17 cellular contexts compared by ENCODE assay signal in genomic region chr1:90727917-90728655, GRCh38. TPM values are rescaled to one million over a fixed set of nuclear protein-coding genes. Genes with fewer than 3 reads are reported as not detected.
A peak's percentile ranks its signal among the peaks of the same experiment; 100 is the strongest.
DNase-seq lines count a peak whose midpoint lies in the region; ATAC-seq and TF ChIP-seq lines count a peak whose summit lies in the region.
"Had no signal": no experiment of that assay in that cellular context is flagged by ENCODE, and none has a peak within 500 bp of the region (broad histone marks: within the 10 kb centered on the region; RNA-seq: fewer than 3 reads in every experiment).

No MANE protein-coding gene starts in this region.

- H3K27me3 ChIP-seq in CD4-positive, alpha-beta memory T cell (ENCODE audit: insufficient read depth, low read length): peaks cover 92% of the 10 kb centered on the region
- peaks cover 0 to 78% of the 10 kb centered on the region in 2 donors for H3K27me3 ChIP-seq in Peyer's patch

- H3K36me3 ChIP-seq in CD4-positive, alpha-beta memory T cell (ENCODE audit: insufficient read depth, low read length): no peaks in the 10 kb centered on the region
- H3K36me3 ChIP-seq in Peyer's patch: no peaks in the 10 kb centered on the region
- H3K36me3 ChIP-seq: adrenal gland, neutrophil had no signal

- peaks cover 0 to 54% (median 33%) of the 10 kb centered on the region in 8 donors for H3K9me3 Mint-ChIP-seq in CD4-positive, alpha-beta memory T cell
- H3K9me3 Mint-ChIP-seq in activated T-helper 17 cell treated with anti-CD3 and anti-CD28 coated beads, Interleukin-2, amount 50 U/mL, for 72 hours: peaks cover 3% of the 10 kb centered on the region

- H3K36me3 Mint-ChIP-seq in CD4-positive, alpha-beta memory T cell: peaks cover 2 to 5% of the 10 kb centered on the region in 2 donors
- peaks cover 20% of the 10 kb centered on the region for H3K36me3 Mint-ChIP-seq in activated T-helper 17 cell treated with anti-CD3 and anti-CD28 coated beads, Interleukin-2, amount 50 U/mL, for 72 hours (ENCODE audit: low read depth)

- H3K27me3 Mint-ChIP-seq in CD4-positive, alpha-beta memory T cell: peaks cover 75% of the 10 kb centered on the region in 2 donors
- H3K27me3 Mint-ChIP-seq in activated T-helper 17 cell treated with anti-CD3 and anti-CD28 coated beads, Interleukin-2, amount 50 U/mL, for 72 hours: peaks cover 90% of the 10 kb centered on the region

- no peak for ATAC-seq in activated T-helper 17 cell treated with anti-CD3 and anti-CD28 coated beads, Interleukin-2, amount 50 U/mL, for 72 hours (replicated peaks)
- no peak for ATAC-seq in GM19455 (IDR thresholded peaks at IDR 0.05; ENCODE audit: unreplicated experiment)
- ATAC-seq: right cardiac atrium had no signal

- intact Hi-C loops in CD4-positive, alpha-beta memory T cell (cut with micrococcal nuclease): loop anchor here (2.0 to 10.0 kb wide), 2 partner anchors 17 to 107 kb away; no protein-coding TSS in a partner anchor

- CTCF ChIA-PET in CD4-positive, alpha-beta memory T cell (lab: Charles Lee; ENCODE audit: partially characterized antibody): interaction anchor here (0.7 kb wide), 1 partner anchor 9 kb away, joined by 3 read pairs; no protein-coding TSS in a partner anchor

- no peak for DNase-seq in CD4-positive, alpha-beta memory T cell
- DNase-seq in GM13977 (ENCODE audit: low spot score): peak; percentile 13
- no peak for DNase-seq in NCI-H2107 (lab: John Stamatoyannopoulos, UW)
- no peak for DNase-seq in Peyer's patch
- DNase-seq in kidney tubule cell (ENCODE audit: low spot score): no peak
- DNase-seq: activated B cell treated with CpG ODN at 0.5 μM for 24 hours; activated CD8-positive, alpha-beta memory T cell treated with anti-CD3 and anti-CD28 coated beads, Interleukin-2, amount 50 U/mL, for 48 hours; adrenal gland; NCI-H1930; NCI-H526 treated with DMSO at 0.1 percent for 48 hours; right cardiac atrium had no signal

- peaks cover 63% of the 10 kb centered on the region for H3K4me1 ChIP-seq in CD4-positive, alpha-beta memory T cell (ENCODE audit: insufficient read depth, low read length)
- H3K4me1 ChIP-seq in Peyer's patch: peaks cover 0 to 51% (median 5%) of the 10 kb centered on the region in 4 donors

- peak overlapping the region in 7 of 8 donors; percentile 21 to 75 (median 62) for H3K4me3 Mint-ChIP-seq in CD4-positive, alpha-beta memory T cell
- H3K4me3 Mint-ChIP-seq in activated T-helper 17 cell treated with anti-CD3 and anti-CD28 coated beads, Interleukin-2, amount 50 U/mL, for 72 hours: peak overlapping the region; percentile 32
- H3K4me3 Mint-ChIP-seq: activated B cell treated with CpG ODN at 0.5 μM for 24 hours had no signal

- TF ChIP-seq CTCF in GM13977 (IDR thresholded peaks at IDR 0.05; ENCODE audit: extremely low read depth, insufficient read depth, missing control alignments) (no peak), Peyer's patch (IDR thresholded peaks at IDR 0.05) (no peak)

- no peak for TF ChIP-seq POLR2A in Peyer's patch (IDR thresholded peaks at IDR 0.05)

- no peaks in the 10 kb centered on the region for H3K9me3 ChIP-seq in CD4-positive, alpha-beta memory T cell (ENCODE audit: control insufficient read depth in 1 of 2, low read length in 2 of 2)
- H3K9me3 ChIP-seq in iPS-18c (ENCODE audit: control insufficient read depth, insufficient read depth, low read length): no peaks in the 10 kb centered on the region
- H3K9me3 ChIP-seq in Peyer's patch: peaks cover 0 to 5% (median 0%) of the 10 kb centered on the region in 4 donors
- H3K9me3 ChIP-seq: adrenal gland, neutrophil had no signal

- H3K4me1 Mint-ChIP-seq in CD4-positive, alpha-beta memory T cell: peaks cover 30 to 65% (median 48%) of the 10 kb centered on the region in 4 donors
- H3K4me1 Mint-ChIP-seq in activated T-helper 17 cell treated with anti-CD3 and anti-CD28 coated beads, Interleukin-2, amount 50 U/mL, for 72 hours: peaks cover 24% of the 10 kb centered on the region

- H3K27ac ChIP-seq in CD4-positive, alpha-beta memory T cell (ENCODE audit: low read depth, low read length): no peak overlapping the region
- H3K27ac ChIP-seq in Peyer's patch: no peak overlapping the region
- H3K27ac ChIP-seq: adrenal gland, neutrophil had no signal

- POLR2A ChIA-PET in CD4-positive, alpha-beta memory T cell (lab: Charles Lee; ENCODE audit: partially characterized antibody): interaction anchor here (1.1 kb wide), 1 partner anchor 873 kb away, joined by 3 read pairs; no protein-coding TSS in a partner anchor

- H3K27ac Mint-ChIP-seq in CD4-positive, alpha-beta memory T cell: peak overlapping the region in 3 of 7 donors; percentile 43 to 75 (median 72)
- no peak overlapping the region for H3K27ac Mint-ChIP-seq in activated T-helper 17 cell treated with anti-CD3 and anti-CD28 coated beads, Interleukin-2, amount 50 U/mL, for 72 hours
- H3K27ac Mint-ChIP-seq: activated B cell treated with CpG ODN at 0.5 μM for 24 hours had no signal

- in situ Hi-C loops in GM13977 (cut with MboI; ENCODE audit: low pct_unique_long_range_greater_than_20kb, low sequenced_read_pairs, unreplicated experiment): loop anchor here (10.0 to 25.0 kb wide), 2 partner anchors 107 to 234 kb away; no protein-coding TSS in a partner anchor

- no peak overlapping the region for H3K4me3 ChIP-seq in CD4-positive, alpha-beta memory T cell (ENCODE audit: low read length in 2 of 2)
- H3K4me3 ChIP-seq in iPS-18c (ENCODE audit: insufficient read depth, low read depth, low read length) (peak overlapping the region; percentile 25; the same call in 1 of the 2 replicates), Peyer's patch (no peak overlapping the region)
- H3K4me3 ChIP-seq: adrenal gland had no signal

RNA-seq across cellular contexts. Expression of gene BARHL2, which starts 11.0 kb away (rescaled TPM):
- not detected for total RNA-seq in CD4-positive, alpha-beta memory T cell
- polyA plus RNA-seq in CD4-positive, alpha-beta memory T cell: not detected
- total RNA-seq in activated T-helper 17 cell treated with anti-CD3 and anti-CD28 coated beads, Interleukin-2, amount 50 U/mL, for 72 hours: not detected
- total RNA-seq in Peyer's patch: not detected
- total RNA-seq: activated B cell treated with CpG ODN at 0.5 μM for 24 hours, adrenal gland, right cardiac atrium, RPMI7951 had no signal
- polyA plus RNA-seq: adrenal gland, right cardiac atrium, thymus had no signal
